24 cellular contexts compared by ENCODE assay signal in the genomic region with DNA sequence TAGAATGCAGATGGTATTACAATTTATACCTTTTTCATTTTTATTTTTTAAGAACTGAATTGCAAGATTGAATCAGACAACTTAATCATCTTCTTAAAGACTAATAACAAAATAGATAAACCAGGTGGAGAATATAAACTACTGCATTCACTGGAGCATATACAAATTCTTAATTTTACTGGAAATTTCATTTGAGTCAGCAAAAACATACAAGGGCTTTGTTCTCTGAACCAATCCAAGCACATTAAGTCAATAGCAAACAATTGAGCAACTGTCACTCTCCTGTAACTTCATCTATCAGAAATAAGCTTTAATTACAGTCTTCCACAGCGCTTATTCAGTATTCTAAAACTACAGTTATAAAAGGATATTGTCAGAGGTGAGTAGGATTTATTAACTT.
"Had no signal": no experiment of that assay in that cellular context is flagged by ENCODE, and none has a peak within 500 bp of the region (broad histone marks: within the 10 kb centered on the region; RNA-seq: fewer than 3 reads in every experiment).

No MANE protein-coding gene starts in this region.

- H3K36me3 ChIP-seq: esophagus muscularis mucosa, left ventricle myocardium inferior, neural progenitor cell, tibial nerve had no signal

- H3K4me3 ChIP-seq: esophagus muscularis mucosa, left ventricle myocardium inferior, lung, neural progenitor cell, psoas muscle, tibial nerve had no signal

- ATAC-seq: foreskin keratinocyte, natural killer cell, psoas muscle had no signal

- DNase-seq: activated CD4-positive, alpha-beta T cell treated with anti-CD3 and anti-CD28 coated beads for 4 hours; activated CD4-positive, alpha-beta T cell treated with anti-CD3 and anti-CD28 coated beads, Interleukin-2, amount 50 U/mL, for 48 hours; activated CD8-positive, alpha-beta memory T cell treated with anti-CD3 and anti-CD28 coated beads for 24 hours; activated effector memory CD4-positive, alpha-beta T cell treated with Interleukin-2 at 50 U/mL for 16 hours; activated naive CD4-positive, alpha-beta T cell treated with Interleukin-2 at 50 U/mL for 16 hours; anterior cingulate cortex; foreskin keratinocyte; islet precursor cell; left ventricle myocardium inferior; natural killer cell; occipital lobe; psoas muscle; stimulated activated CD4-positive, alpha-beta T cell treated with anti-CD3 and anti-CD28 coated beads, Interleukin-15, amount 100 ng/mL, for 24 hours; stimulated activated CD4-positive, alpha-beta T cell treated with anti-CD3 and anti-CD28 coated beads, Interleukin-2, amount 100 ng/mL, for 24 hours; stimulated activated naive CD4-positive, alpha-beta T cell; T-helper 9 cell had no signal

- H3K4me1 ChIP-seq: esophagus muscularis mucosa, foreskin keratinocyte, left ventricle myocardium inferior, neural progenitor cell, parathyroid adenoma, psoas muscle, tibial nerve had no signal

- H3K27ac ChIP-seq: esophagus muscularis mucosa, foreskin keratinocyte, left ventricle myocardium inferior, neural progenitor cell, parathyroid adenoma, psoas muscle, tibial nerve, VCaP had no signal

- H3K27me3 ChIP-seq: esophagus muscularis mucosa, foreskin keratinocyte, neural progenitor cell, tibial nerve had no signal

- H3K79me2 ChIP-seq: parathyroid adenoma had no signal

- H3K9me3 ChIP-seq: esophagus muscularis mucosa, left ventricle myocardium inferior, psoas muscle, tibial nerve had no signal

- H3K9ac ChIP-seq: neural progenitor cell, parathyroid adenoma had no signal

- H2AFZ ChIP-seq: neural progenitor cell, parathyroid adenoma had no signal

- H3K4me2 ChIP-seq: neural progenitor cell had no signal

- FAIRE-seq: bronchial epithelial cell, TTC549 had no signal
